Comparison of ENCODE assay signal across 10 cellular contexts in genomic region chr15:58038426-58039106, GRCh38. TPM values are rescaled to one million over a fixed set of nuclear protein-coding genes. Genes with fewer than 3 reads are reported as not detected.
DNase-seq lines count a peak whose midpoint lies in the region; ATAC-seq and TF ChIP-seq lines count a peak whose summit lies in the region.
"Had no signal": no experiment of that assay in that cellular context is flagged by ENCODE, and none has a peak within 500 bp of the region (broad histone marks: within the 10 kb centered on the region; RNA-seq: fewer than 3 reads in every experiment).

No MANE protein-coding gene starts in this region.

- H3K9me3 ChIP-seq in CD8-positive, alpha-beta T cell (ENCODE audit: low read length) = no peaks in the 10 kb centered on the region

- intact Hi-C loops in CD8-positive, alpha-beta T cell (cut with DNase I, micrococcal nuclease) = no loop called here

- CTCF ChIA-PET in CD8-positive, alpha-beta T cell (lab: Charles Lee) = interaction anchor here (2.1 kb wide), 1 partner anchor 28 kb away, joined by 5 read pairs; no protein-coding TSS in a partner anchor

- H3K4me1 ChIP-seq in CD8-positive, alpha-beta T cell (ENCODE audit: insufficient read depth, low read length) = no peaks in the 10 kb centered on the region

- H3K27ac Mint-ChIP-seq in CD8-positive, alpha-beta T cell = no peak overlapping the region
- H3K27ac Mint-ChIP-seq: T-helper 2 cell treated with Interferon-gamma antibody and Interleukin-4, amounts not matched to agents 5 μg/mL and 100 μg/mL, for 36 hours had no signal

- peak overlapping the region; percentile 68 for H3K27ac ChIP-seq in epithelial cell of prostate
- H3K27ac ChIP-seq in CD8-positive, alpha-beta T cell (ENCODE audit: low read depth, low read length) = no peak overlapping the region

- H3K27me3 Mint-ChIP-seq in CD8-positive, alpha-beta T cell (ENCODE audit: low read depth) = peaks cover 27% of the 10 kb centered on the region

- H3K36me3 ChIP-seq in CD8-positive, alpha-beta T cell (ENCODE audit: insufficient read depth, low read length) = no peaks in the 10 kb centered on the region

- no peak overlapping the region for H3K4me3 ChIP-seq in CD8-positive, alpha-beta T cell (ENCODE audit: low read depth, low read length)

- TF ChIP-seq CTCF in CD8-positive, alpha-beta T cell (IDR thresholded peaks at IDR 0.05) = no peak

- POLR2A ChIA-PET in CD8-positive, alpha-beta T cell (lab: Charles Lee) = interaction anchor here (0.6 kb wide), 1 partner anchor 115 kb away, joined by 3 read pairs; no protein-coding TSS in a partner anchor

- no peaks in the 10 kb centered on the region for H3K9me3 Mint-ChIP-seq in CD8-positive, alpha-beta T cell
- H3K9me3 Mint-ChIP-seq: T-helper 2 cell treated with Interferon-gamma antibody and Interleukin-4, amounts not matched to agents 5 μg/mL and 100 μg/mL, for 36 hours had no signal

- H3K4me1 Mint-ChIP-seq in CD8-positive, alpha-beta T cell (ENCODE audit: low read depth) = no peaks in the 10 kb centered on the region

- DNase-seq in HT-29 (ENCODE audit: low spot score) (peak; percentile 80), NCI-H524 treated with DMSO at 0.1 percent for 48 hours (lab: John Stamatoyannopoulos, UW) (peak; percentile 26), epithelial cell of prostate (ENCODE audit: low read depth, low spot score) (peak; percentile 51), renal cortical epithelial cell (ENCODE audit: low read depth) (peak; percentile 92), cerebellar cortex (ENCODE audit: low spot score) (no peak)
- no peak for DNase-seq in stimulated activated CD4-positive, alpha-beta T cell treated with anti-CD3 and anti-CD28 coated beads, Interleukin-4, amount 100 ng/mL, for 4 hours
- no peak for DNase-seq in CD8-positive, alpha-beta T cell
- DNase-seq in stimulated activated CD4-positive, alpha-beta T cell treated with anti-CD3 and anti-CD28 coated beads, Interleukin-1b, Interleukin-23, amount 100 ng/mL, for 48 hours = no peak
- DNase-seq: activated effector memory CD4-positive, alpha-beta T cell treated with anti-CD3 and anti-CD28 coated beads, Interleukin-2, amount 50 U/mL, for 16 hours had no signal

- no peaks in the 10 kb centered on the region for H3K27me3 ChIP-seq in CD8-positive, alpha-beta T cell (ENCODE audit: insufficient read depth, low read length)

- no peak overlapping the region for H3K4me3 Mint-ChIP-seq in CD8-positive, alpha-beta T cell
- H3K4me3 Mint-ChIP-seq: T-helper 2 cell treated with Interferon-gamma antibody and Interleukin-4, amounts not matched to agents 5 μg/mL and 100 μg/mL, for 36 hours had no signal

- no peak for ATAC-seq in CD8-positive, alpha-beta T cell

- H3K36me3 Mint-ChIP-seq in CD8-positive, alpha-beta T cell = no peaks in the 10 kb centered on the region

RNA-seq across cellular contexts. Expression of gene ALDH1A2, which starts 26.9 kb away (rescaled TPM):
- total RNA-seq in HT-29 (2014; rRNA removed; shearing (Covaris generic)) = 0.25 TPM in 1 of 2 replicates, not detected in the other
- 23.1 and 26.8 TPM in 2 replicates for total RNA-seq in renal cortical epithelial cell
- total RNA-seq in CD8-positive, alpha-beta T cell = not detected

Comparison
In these comparisons a context has a peak if more than half of its experiments do, and no peak if none do; other contexts are left out.
1. DNase-seq: peak in HT-29 (single experiment), NCI-H524 treated with DMSO at 0.1 percent for 48 hours (single experiment), epithelial cell of prostate (single experiment) and renal cortical epithelial cell (single experiment); none in stimulated activated CD4-positive, alpha-beta T cell treated with anti-CD3 and anti-CD28 coated beads, Interleukin-4, amount 100 ng/mL, for 4 hours (0 of 2), CD8-positive, alpha-beta T cell (0 of 7), stimulated activated CD4-positive, alpha-beta T cell treated with anti-CD3 and anti-CD28 coated beads, Interleukin-1b, Interleukin-23, amount 100 ng/mL, for 48 hours (single experiment) and cerebellar cortex (single experiment).
2. RNA of gene ALDH1A2, which starts 26.9 kb away (total RNA-seq): 23.1 to 26.8 TPM in renal cortical epithelial cell; not detected in CD8-positive, alpha-beta T cell and 0.25 TPM in HT-29; every median in the first group is over 10 times any median in the second.